Comparison of ENCODE assay signal across 7 cellular contexts in the genomic region with DNA sequence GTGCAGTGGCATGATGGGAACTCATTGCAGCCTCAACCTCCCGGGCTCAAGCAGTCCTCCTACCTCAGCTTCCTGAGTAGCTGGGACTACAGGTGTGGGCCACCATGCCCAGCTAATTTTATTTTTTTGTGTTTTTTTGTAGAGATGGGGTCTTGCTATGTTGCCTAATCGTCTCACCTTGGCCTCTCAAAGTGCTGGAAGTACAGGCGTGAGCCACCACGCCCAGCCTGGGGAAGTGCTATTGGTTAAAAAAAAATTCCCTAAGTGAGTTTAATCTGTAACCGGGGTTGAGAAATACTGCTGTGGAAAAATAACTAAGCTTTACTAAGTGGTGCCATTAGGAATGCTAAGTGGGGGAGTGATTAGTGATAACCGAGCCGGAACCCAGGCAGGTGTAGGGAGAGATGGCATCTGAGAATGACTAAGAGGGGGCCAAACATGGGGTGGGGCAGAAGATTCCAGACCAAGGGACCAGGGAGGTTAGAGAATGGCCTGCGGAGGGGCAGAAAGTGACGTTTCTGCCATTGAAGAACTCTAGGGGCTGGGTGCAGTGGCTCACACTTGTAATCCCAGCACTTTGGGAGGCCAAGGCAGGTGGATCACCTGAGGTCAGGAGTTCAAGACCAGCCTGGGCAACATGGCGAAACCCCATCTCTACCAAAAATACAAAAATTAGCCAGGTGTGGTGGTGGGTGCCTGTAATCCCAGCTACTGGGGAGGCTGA. TPM values are rescaled to one million over a fixed set of nuclear protein-coding genes. Genes with fewer than 3 reads are reported as not detected.
A peak's percentile ranks its signal among the peaks of the same experiment; 100 is the strongest.
DNase-seq lines count a peak whose midpoint lies in the region; ATAC-seq and TF ChIP-seq lines count a peak whose summit lies in the region.
"Not testable (repeated sequence)": the region's sequence is repeated elsewhere in the genome, so short reads cannot be mapped to it uniquely, and the experiment has no call there.

No MANE protein-coding gene starts in this region.

- not testable (repeated sequence) for TF ChIP-seq RAD21 in liver (IDR thresholded peaks at IDR 0.05)

- H3K4me3 ChIP-seq in body of pancreas; kidney epithelial cell (ENCODE audit: low read depth, low read length); liver (ENCODE audit: low read depth in 1 of 3, low read length in 3 of 3); upper lobe of right lung: not testable (repeated sequence)

- peak; percentile 23 for ATAC-seq in body of pancreas
- peak; percentile 47 for ATAC-seq in upper lobe of right lung

- H3K27me3 ChIP-seq in body of pancreas; kidney epithelial cell (ENCODE audit: control insufficient read depth, insufficient read depth, low read length); liver (ENCODE audit: control insufficient read depth in 4 of 4, insufficient read depth in 4 of 4, low read length in 3 of 4); upper lobe of right lung: not testable (repeated sequence)

- not testable (repeated sequence) for TF ChIP-seq POLR2A in body of pancreas (IDR thresholded peaks at IDR 0.05)

- TF ChIP-seq CTCF in body of pancreas (IDR thresholded peaks at IDR 0.05); kidney epithelial cell (IDR thresholded peaks at IDR 0.05; ENCODE audit: insufficient read depth, low read length, poor library complexity, severe bottlenecking); liver (IDR thresholded peaks at IDR 0.05; ENCODE audit: low read depth, low read length, missing input control); upper lobe of right lung (IDR thresholded peaks at IDR 0.05): not testable (repeated sequence)

- WGBS in body of pancreas, 2 donors, result 51 to 52% methylated on average over 10 of the region's 10 CpGs
- WGBS in liver, result 56% methylated on average over 10 of the region's 10 CpGs

- H3K4me1 ChIP-seq in body of pancreas, result peaks cover 12% of the 10 kb centered on the region
- peaks cover 0 to 17% (median 3%) of the 10 kb centered on the region in 4 donors for H3K4me1 ChIP-seq in liver (ENCODE audit: control insufficient read depth in 4 of 4, insufficient read depth in 4 of 4, low read length in 3 of 4)
- H3K4me1 ChIP-seq in upper lobe of right lung, result peaks cover 13% of the 10 kb centered on the region

- peak; percentile 29 for DNase-seq in NCI-H226
- peak in 3 of 4 donors; percentile 25 to 57 (median 34) for DNase-seq in body of pancreas
- DNase-seq in kidney epithelial cell (ENCODE audit: low read depth), result peak; percentile 58
- DNase-seq in mucosa of gallbladder (ENCODE audit: low spot score), result peak; percentile 60
- peak; percentile 94 for DNase-seq in renal cortical epithelial cell (ENCODE audit: low read depth)
- DNase-seq in upper lobe of right lung, result peak; percentile 75

- H3K9ac ChIP-seq in liver (ENCODE audit: low read depth in 1 of 2, low read length in 2 of 2), result not testable (repeated sequence)

- not testable (repeated sequence) for H3K9me3 ChIP-seq in body of pancreas; liver (ENCODE audit: control insufficient read depth in 4 of 4, low read length in 3 of 4); upper lobe of right lung

- not testable (repeated sequence) for H3K36me3 ChIP-seq in body of pancreas (replicated peaks in 1 of 2; ENCODE audit: insufficient read depth in 1 of 2, low read depth in 2 of 2); kidney epithelial cell (ENCODE audit: control insufficient read depth, insufficient read depth, low read length); liver (ENCODE audit: control insufficient read depth in 4 of 4, insufficient read depth in 3 of 4, low read depth in 1 of 4, low read length in 3 of 4); upper lobe of right lung

- H3K27ac ChIP-seq in body of pancreas (peak overlapping the region; percentile 33 to 83 (median 58)), upper lobe of right lung (peak overlapping the region; percentile 61)
- H3K27ac ChIP-seq in liver (ENCODE audit: low read depth in 1 of 2, low read length in 2 of 2), result not testable (repeated sequence)

- intact Hi-C loops in body of pancreas (cut with DNase I); upper lobe of right lung (cut with DNase I): not testable (repeated sequence)

TF ChIP-seq in liver, 16 proteins besides CTCF, POLR2A, EP300 and RAD21:
- TF ChIP-seq EGR1 (IDR thresholded peaks at IDR 0.05; ENCODE audit: low read depth in 2 of 2) (peak in 1 of 2 donors; percentile 31), YY1 (IDR thresholded peaks at IDR 0.05) (peak; percentile 43), HNF4A (conservative IDR thresholded peaks at IDR 0.05) (peak; percentile 37 to 41), JUND (IDR thresholded peaks at IDR 0.05) (peak in 1 of 2 donors; percentile 32), RXRA (IDR thresholded peaks at IDR 0.05) (peak in 1 of 2 donors; percentile 35), SP1 (IDR thresholded peaks at IDR 0.05) (peak; percentile 67)

RNA-seq across cellular contexts. Expression of a gene that starts 4.6 kb away (rescaled TPM):
- total RNA-seq in body of pancreas, result 10 to 100 TPM; 24.1 to 33.9 TPM
- 31.5 and 40.3 TPM in 2 replicates for total RNA-seq in kidney epithelial cell
- total RNA-seq in liver, result 10 to 100 TPM; 17.3 to 27.9 TPM
- polyA plus RNA-seq in liver, result 10 to 100 TPM in 1 of 2 donors, 1 to 10 TPM in 1; 8.7 to 10.2 TPM
- total RNA-seq in mucosa of gallbladder, result 191 TPM
- 18.6 and 171 TPM in 2 replicates for total RNA-seq in renal cortical epithelial cell
- total RNA-seq in upper lobe of right lung, result 377 TPM

Comparison
In these comparisons a context has a peak if more than half of its experiments do, and no peak if none do; other contexts are left out.
1. DNase-seq: peak in every context shown above with its lines; median percentile 94 in renal cortical epithelial cell; 75 in upper lobe of right lung; 60 in mucosa of gallbladder; 58 in kidney epithelial cell; 34 in body of pancreas; 29 in NCI-H226.